ENCODE assay signal across 8 cellular contexts in the genomic region with DNA sequence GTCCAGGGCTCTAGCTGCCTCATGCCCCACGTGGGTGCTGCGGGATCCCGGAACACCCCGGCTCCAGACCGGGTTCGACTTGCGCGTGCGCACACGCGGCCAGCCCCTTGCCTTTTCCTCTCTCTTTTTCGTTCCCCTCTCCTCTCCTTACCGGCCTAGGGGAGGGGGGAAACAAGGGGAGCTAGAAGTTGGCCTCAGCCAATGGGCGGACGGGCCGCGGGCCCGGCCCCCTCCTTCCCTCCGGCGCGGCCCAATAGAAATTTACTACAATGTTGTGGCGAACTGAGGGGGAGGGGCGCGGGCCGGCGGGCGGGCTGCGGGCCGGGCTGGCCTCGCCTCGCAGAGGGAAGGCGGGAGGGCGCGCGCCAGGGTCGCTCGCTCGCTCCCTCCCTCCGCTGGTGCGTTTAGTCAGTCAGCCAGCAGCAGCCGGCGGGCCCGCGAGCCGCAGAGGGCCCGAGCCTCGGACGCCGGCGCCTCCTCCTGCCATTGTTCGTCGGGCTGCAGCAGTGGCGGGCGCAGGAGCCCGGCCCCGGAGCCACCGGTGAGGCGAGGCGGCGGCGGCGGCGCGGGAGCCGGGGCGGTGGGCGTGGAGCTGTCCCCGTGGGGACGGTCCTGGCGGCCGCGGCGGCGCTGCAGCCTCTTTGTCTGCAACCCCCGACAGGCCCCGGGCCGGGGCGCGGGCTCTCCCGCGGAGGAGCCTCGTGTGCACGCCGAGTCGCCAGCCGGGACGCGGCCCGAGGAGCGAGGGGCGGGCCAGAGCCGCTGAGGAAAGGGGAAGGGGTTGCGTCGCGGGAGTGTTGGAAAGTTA. TPM values are rescaled to one million over a fixed set of nuclear protein-coding genes. Genes with fewer than 3 reads are reported as not detected.
A peak's percentile ranks its signal among the peaks of the same experiment; 100 is the strongest.
DNase-seq lines count a peak whose midpoint lies in the region; ATAC-seq and TF ChIP-seq lines count a peak whose summit lies in the region.

EPB41 (plus strand) TSS at position 342 of the 808 bp plus-strand sequence. CDS start 72,869 bp downstream, outside the sequence.

- POLR2A ChIA-PET in BJ (lab: Charles Lee): interaction anchor here (0.5 to 0.6 kb wide), 2 partner anchors 11 to 60 kb away, joined by 4 to 6 read pairs; no protein-coding TSS in a partner anchor

- intact Hi-C loops in right lobe of liver (cut with DNase I): no loop called here

- peak within 1 kb of the TSS in 1 of 3 donors; percentile 47 for H3K27ac ChIP-seq in right lobe of liver

- peak; percentile 47 for TF ChIP-seq POLR2A in right lobe of liver (IDR thresholded peaks at IDR 0.05)

- DNase-seq in BJ (ENCODE audit: low read depth) (peak; percentile 41), NCI-H748 treated with DMSO at 0.1 percent for 48 hours (lab: John Stamatoyannopoulos, UW) (peak; percentile 85), dermis microvascular lymphatic vessel endothelial cell (ENCODE audit: low read depth in 2 of 2) (peak; percentile 74 to 95), right lobe of liver (peak; percentile 90 to 93 (median 91))
- DNase-seq in activated CD4-positive, alpha-beta T cell treated with anti-CD3 and anti-CD28 coated beads, Interleukin-2, amount 50 U/mL, for 4 hours: peak; percentile 85 to 89
- DNase-seq in stimulated activated CD4-positive, alpha-beta T cell treated with anti-CD3 and anti-CD28 coated beads, Interleukin-4, amount 100 ng/mL, for 1 hour: peak; percentile 93

- H3K36me3 ChIP-seq in BJ (ENCODE audit: control insufficient read depth, insufficient read depth, low read length) (no peaks in the 10 kb centered on the region), right lobe of liver (peaks cover 0 to 5% (median 0%) of the 10 kb centered on the region in 4 donors)

- H3K27me3 ChIP-seq in BJ (ENCODE audit: control insufficient read depth, insufficient read depth, low read length): no peaks in the 10 kb centered on the region
- H3K27me3 ChIP-seq in right lobe of liver: no peaks in the 10 kb centered on the region

- H3K4me1 ChIP-seq in right lobe of liver: peaks cover 0 to 19% (median 3%) of the 10 kb centered on the region in 4 donors

- H3K4me3 ChIP-seq in BJ (ENCODE audit: low read depth, low read length) (peak within 1 kb of the TSS; percentile 59), right lobe of liver (peak within 1 kb of the TSS; percentile 55 to 69 (median 59))

- 1% methylated on average over 20 of the region's 95 CpGs for WGBS in right lobe of liver (ENCODE audit: insufficient coverage, low coverage, low lambda C conversion rate, missing lambda C conversion rate)

- TF ChIP-seq CTCF in BJ (IDR thresholded peaks at IDR 0.05; ENCODE audit: insufficient read depth, low read depth, low read length) (no peak), right lobe of liver (IDR thresholded peaks at IDR 0.05) (no peak)

- CTCF ChIA-PET in BJ (lab: Yijun Ruan, JAX): interaction anchor here (0.9 to 1.6 kb wide), 5 partner anchors 13 to 37 kb away, joined by 4 to 5 read pairs (median 4); no protein-coding TSS in a partner anchor

- ATAC-seq in GM19395 (IDR thresholded peaks at IDR 0.05; ENCODE audit: unreplicated experiment) (peak; percentile 88), HG03565 (IDR thresholded peaks at IDR 0.05; ENCODE audit: unreplicated experiment) (peak; percentile 69), right lobe of liver (peak; percentile 96 to 99 (median 98))

- no peaks in the 10 kb centered on the region for H3K9me3 ChIP-seq in right lobe of liver

RNA-seq across cellular contexts. Expression of gene EPB41, which starts in this region (rescaled TPM):
- 7.5 and 13.8 TPM in 2 replicates for polyA plus RNA-seq in BJ (2011; rRNA removed)
- 10.1 and 11.2 TPM in 2 replicates for polyA minus RNA-seq in BJ (2011; rRNA and poly(A)+ RNA removed)
- total RNA-seq in dermis microvascular lymphatic vessel endothelial cell: 16.0 and 19.5 TPM in 2 replicates
- total RNA-seq in right lobe of liver: 10 to 100 TPM; 35.3 to 58.7 (median 49.2) TPM

Comparison
In these comparisons a context has a peak if more than half of its experiments do, and no peak if none do; other contexts are left out.
1. DNase-seq: peak in every context shown above with its lines; median percentile 93 in stimulated activated CD4-positive, alpha-beta T cell treated with anti-CD3 and anti-CD28 coated beads, Interleukin-4, amount 100 ng/mL, for 1 hour; 91 in right lobe of liver; 87 in activated CD4-positive, alpha-beta T cell treated with anti-CD3 and anti-CD28 coated beads, Interleukin-2, amount 50 U/mL, for 4 hours; 85 in NCI-H748 treated with DMSO at 0.1 percent for 48 hours; 84 in dermis microvascular lymphatic vessel endothelial cell; 41 in BJ.